In genomic region chr21:35782667-35783066, GRCh38 we compare ENCODE assay signal across 29 cellular contexts.
"Had no signal": no experiment of that assay in that cellular context is flagged by ENCODE, and none has a peak within 500 bp of the region (broad histone marks: within the 10 kb centered on the region; RNA-seq: fewer than 3 reads in every experiment).

No MANE protein-coding gene starts in this region.

- H3K4me3 ChIP-seq: stomach, suprapubic skin, testis, thoracic aorta, thyroid gland, tibial artery, tibial nerve, transverse colon, upper lobe of left lung, upper lobe of right lung, uterus, vagina had no signal

- FAIRE-seq: urothelium cell line had no signal

- H3K9me3 ChIP-seq: stomach, suprapubic skin, testis, thoracic aorta, thyroid gland, tibial artery, tibial nerve, transverse colon, upper lobe of left lung, upper lobe of right lung, uterus, vagina had no signal

- ATAC-seq: stimulated activated effector memory CD8-positive, alpha-beta T cell treated with anti-CD3 and anti-CD28 coated beads, Interleukin-12 subunit alpha, Interleukin-12 subunit beta, amount 100 ng/mL, for 72 hours; stimulated activated memory B cell treated with anti-CD40 and anti-IgM and Interleukin-4, amounts not matched to agents 10 μg/mL and 1 μg/mL and 100 μg/mL, for 72 hours; stimulated activated naive B cell treated with anti-CD40 and anti-IgM and Interleukin-4, amounts not matched to agents 10 μg/mL and 1 μg/mL and 100 μg/mL, for 72 hours; stimulated activated naive CD8-positive, alpha-beta T cell treated with anti-CD3 and anti-CD28 coated beads, Interleukin-15, amount 100 ng/mL, for 72 hours; stimulated activated naive CD8-positive, alpha-beta T cell treated with anti-CD3 and anti-CD28 coated beads, Interleukin-15, Interleukin-2, amounts not matched to agents 100 U/mL and 50 U/mL, for 24 hours; upper lobe of right lung had no signal

- H3K27ac ChIP-seq: stomach, suprapubic skin, testis, thoracic aorta, thyroid gland, tibial artery, tibial nerve, transverse colon, upper lobe of left lung, upper lobe of right lung, uterus, vagina had no signal

- H3K4me3 Mint-ChIP-seq: stimulated activated effector memory CD8-positive, alpha-beta T cell treated with anti-CD3 and anti-CD28 coated beads, Interleukin-12 subunit alpha, Interleukin-12 subunit beta, amount 100 ng/mL, for 72 hours; stimulated activated memory B cell treated with anti-CD40 and anti-IgM and Interleukin-4, amounts not matched to agents 10 μg/mL and 1 μg/mL and 100 μg/mL, for 72 hours; stimulated activated naive B cell treated with anti-CD40 and anti-IgM and Interleukin-4, amounts not matched to agents 10 μg/mL and 1 μg/mL and 100 μg/mL, for 72 hours; stimulated activated naive CD8-positive, alpha-beta T cell treated with anti-CD3 and anti-CD28 coated beads, Interleukin-15, amount 100 ng/mL, for 72 hours; stimulated activated naive CD8-positive, alpha-beta T cell treated with anti-CD3 and anti-CD28 coated beads, Interleukin-15, Interleukin-2, amounts not matched to agents 100 ng/mL and 50 ng/mL, for 24 hours; type B pancreatic cell had no signal

- DNase-seq: stimulated activated CD4-positive, alpha-beta T cell treated with anti-CD3 and anti-CD28 coated beads, Interleukin-2, amount 100 ng/mL, for 48 hours; stimulated activated CD4-positive, alpha-beta T cell treated with anti-CD3 and anti-CD28 coated beads, Interleukin-4, amount 100 ng/mL, for 1 hour; stimulated activated CD4-positive, alpha-beta T cell treated with anti-CD3 and anti-CD28 coated beads, Interleukin-4, amount 100 ng/mL, for 24 hours; stimulated activated CD4-positive, alpha-beta T cell treated with anti-CD3 and anti-CD28 coated beads, Interleukin-4, amount 100 ng/mL, for 4 hours; stimulated activated CD8-positive, alpha-beta memory T cell treated with anti-CD3 and anti-CD28 coated beads, Interleukin-4, amount 100 ng/mL, for 48 hours; stimulated activated naive B cell treated with anti-CD40 and anti-IgM and Interleukin-4, amounts not matched to agents 10 μg/mL and 1 μg/mL and 100 μg/mL, for 72 hours; stimulated activated naive CD4-positive, alpha-beta T cell; stimulated activated naive CD4-positive, alpha-beta T cell treated with Interleukin-2 at 50 U/mL for 16 hours; stimulated activated naive CD8-positive, alpha-beta T cell treated with anti-CD3 and anti-CD28 coated beads, Interleukin-15, amount 100 ng/mL, for 72 hours; stimulated activated naive CD8-positive, alpha-beta T cell treated with anti-CD3 and anti-CD28 coated beads, Interleukin-15, Interleukin-2, amounts not matched to agents 100 U/mL and 50 U/mL, for 24 hours; stomach; substantia nigra; testis; thyroid gland; tibial artery; transverse colon; trophoblast cell; upper lobe of left lung; upper lobe of right lung; uterus had no signal

- H3K36me3 ChIP-seq: stomach, suprapubic skin, thoracic aorta, thyroid gland, tibial artery, tibial nerve, transverse colon, upper lobe of left lung, upper lobe of right lung, uterus, vagina had no signal

- H3K27me3 Mint-ChIP-seq: stimulated activated naive CD8-positive, alpha-beta T cell treated with anti-CD3 and anti-CD28 coated beads, Interleukin-15, amount 100 ng/mL, for 72 hours had no signal

- H3K27ac Mint-ChIP-seq: stimulated activated effector memory CD8-positive, alpha-beta T cell treated with anti-CD3 and anti-CD28 coated beads, Interleukin-12 subunit alpha, Interleukin-12 subunit beta, amount 100 ng/mL, for 72 hours; stimulated activated memory B cell treated with anti-CD40 and anti-IgM and Interleukin-4, amounts not matched to agents 10 μg/mL and 1 μg/mL and 100 μg/mL, for 72 hours; stimulated activated naive B cell treated with anti-CD40 and anti-IgM and Interleukin-4, amounts not matched to agents 10 μg/mL and 1 μg/mL and 100 μg/mL, for 72 hours; stimulated activated naive CD8-positive, alpha-beta T cell treated with anti-CD3 and anti-CD28 coated beads, Interleukin-15, amount 100 ng/mL, for 72 hours; stimulated activated naive CD8-positive, alpha-beta T cell treated with anti-CD3 and anti-CD28 coated beads, Interleukin-15, Interleukin-2, amounts not matched to agents 100 ng/mL and 50 ng/mL, for 24 hours; type B pancreatic cell had no signal

- H3K9me3 Mint-ChIP-seq: stimulated activated effector memory CD8-positive, alpha-beta T cell treated with anti-CD3 and anti-CD28 coated beads, Interleukin-12 subunit alpha, Interleukin-12 subunit beta, amount 100 ng/mL, for 72 hours; stimulated activated naive CD8-positive, alpha-beta T cell treated with anti-CD3 and anti-CD28 coated beads, Interleukin-15, amount 100 ng/mL, for 72 hours; stimulated activated naive CD8-positive, alpha-beta T cell treated with anti-CD3 and anti-CD28 coated beads, Interleukin-15, Interleukin-2, amounts not matched to agents 100 ng/mL and 50 ng/mL, for 24 hours had no signal

- H3K36me3 Mint-ChIP-seq: stimulated activated effector memory CD8-positive, alpha-beta T cell treated with anti-CD3 and anti-CD28 coated beads, Interleukin-12 subunit alpha, Interleukin-12 subunit beta, amount 100 ng/mL, for 72 hours; stimulated activated memory B cell treated with anti-CD40 and anti-IgM and Interleukin-4, amounts not matched to agents 10 μg/mL and 1 μg/mL and 100 μg/mL, for 72 hours; stimulated activated naive B cell treated with anti-CD40 and anti-IgM and Interleukin-4, amounts not matched to agents 10 μg/mL and 1 μg/mL and 100 μg/mL, for 72 hours had no signal

- H3K4me1 Mint-ChIP-seq: stimulated activated effector memory CD8-positive, alpha-beta T cell treated with anti-CD3 and anti-CD28 coated beads, Interleukin-12 subunit alpha, Interleukin-12 subunit beta, amount 100 ng/mL, for 72 hours; stimulated activated memory B cell treated with anti-CD40 and anti-IgM and Interleukin-4, amounts not matched to agents 10 μg/mL and 1 μg/mL and 100 μg/mL, for 72 hours; stimulated activated naive CD8-positive, alpha-beta T cell treated with anti-CD3 and anti-CD28 coated beads, Interleukin-15, amount 100 ng/mL, for 72 hours had no signal

- H3K27me3 ChIP-seq: suprapubic skin, testis, thyroid gland, tibial artery, tibial nerve, upper lobe of left lung, upper lobe of right lung, uterus, vagina had no signal

- H3K4me1 ChIP-seq: stomach, transverse colon, upper lobe of left lung, upper lobe of right lung, uterus, vagina had no signal
